In the genomic region with DNA sequence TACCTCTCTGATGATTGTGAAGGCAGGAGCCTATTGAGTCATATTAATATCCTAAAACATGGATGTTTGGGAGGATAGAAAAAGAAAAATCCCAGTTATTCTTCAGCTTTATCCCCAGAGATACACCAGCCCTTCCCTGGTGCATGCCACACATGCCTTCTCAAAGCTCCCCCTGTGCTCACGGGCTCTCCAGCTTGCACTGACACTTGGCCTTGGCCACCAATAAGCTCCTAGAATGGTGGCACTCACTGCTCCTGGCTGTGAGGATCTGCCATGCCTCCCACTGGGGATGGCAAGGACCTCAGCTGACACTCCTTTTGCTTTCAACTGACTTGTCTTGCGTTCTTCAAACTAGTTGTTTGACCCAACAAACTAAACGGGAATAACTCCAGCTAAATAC, we compare ENCODE assay signal across 3 cellular contexts.
TF ChIP-seq lines count a peak whose summit lies in the region.

No MANE protein-coding gene starts in this region.

TF ChIP-seq in GM23338, 12 proteins besides CTCF, POLR2A, EP300 and RAD21 (continues in another document):
- TF ChIP-seq JUNB (IDR thresholded peaks at IDR 0.05; ENCODE audit: unreplicated experiment): no peak
- TF ChIP-seq ZNF331 (CRISPR knock-in tag; IDR thresholded peaks at IDR 0.05; ENCODE audit: low read depth): no peak
- TF ChIP-seq, protein P1, sequence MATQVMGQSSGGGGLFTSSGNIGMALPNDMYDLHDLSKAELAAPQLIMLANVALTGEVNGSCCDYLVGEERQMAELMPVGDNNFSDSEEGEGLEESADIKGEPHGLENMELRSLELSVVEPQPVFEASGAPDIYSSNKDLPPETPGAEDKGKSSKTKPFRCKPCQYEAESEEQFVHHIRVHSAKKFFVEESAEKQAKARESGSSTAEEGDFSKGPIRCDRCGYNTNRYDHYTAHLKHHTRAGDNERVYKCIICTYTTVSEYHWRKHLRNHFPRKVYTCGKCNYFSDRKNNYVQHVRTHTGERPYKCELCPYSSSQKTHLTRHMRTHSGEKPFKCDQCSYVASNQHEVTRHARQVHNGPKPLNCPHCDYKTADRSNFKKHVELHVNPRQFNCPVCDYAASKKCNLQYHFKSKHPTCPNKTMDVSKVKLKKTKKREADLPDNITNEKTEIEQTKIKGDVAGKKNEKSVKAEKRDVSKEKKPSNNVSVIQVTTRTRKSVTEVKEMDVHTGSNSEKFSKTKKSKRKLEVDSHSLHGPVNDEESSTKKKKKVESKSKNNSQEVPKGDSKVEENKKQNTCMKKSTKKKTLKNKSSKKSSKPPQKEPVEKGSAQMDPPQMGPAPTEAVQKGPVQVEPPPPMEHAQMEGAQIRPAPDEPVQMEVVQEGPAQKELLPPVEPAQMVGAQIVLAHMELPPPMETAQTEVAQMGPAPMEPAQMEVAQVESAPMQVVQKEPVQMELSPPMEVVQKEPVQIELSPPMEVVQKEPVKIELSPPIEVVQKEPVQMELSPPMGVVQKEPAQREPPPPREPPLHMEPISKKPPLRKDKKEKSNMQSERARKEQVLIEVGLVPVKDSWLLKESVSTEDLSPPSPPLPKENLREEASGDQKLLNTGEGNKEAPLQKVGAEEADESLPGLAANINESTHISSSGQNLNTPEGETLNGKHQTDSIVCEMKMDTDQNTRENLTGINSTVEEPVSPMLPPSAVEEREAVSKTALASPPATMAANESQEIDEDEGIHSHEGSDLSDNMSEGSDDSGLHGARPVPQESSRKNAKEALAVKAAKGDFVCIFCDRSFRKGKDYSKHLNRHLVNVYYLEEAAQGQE (IDR thresholded peaks at IDR 0.05; ENCODE audit: unreplicated experiment): no peak
- TF ChIP-seq EZH2phosphoT487 (IDR thresholded peaks at IDR 0.05; ENCODE audit: unreplicated experiment): no peak
- TF ChIP-seq ZNF114 (CRISPR knock-in tag; IDR thresholded peaks at IDR 0.05): no peak
- TF ChIP-seq POLR2AphosphoS5 (IDR thresholded peaks at IDR 0.05; ENCODE audit: low read depth): no peak
- TF ChIP-seq NANOG (IDR thresholded peaks at IDR 0.05; ENCODE audit: borderline replicate concordance): no peak
- TF ChIP-seq EZH2 (IDR thresholded peaks at IDR 0.05; ENCODE audit: low read depth, unreplicated experiment): no peak
- no peak for TF ChIP-seq CREB1 (CRISPR knock-in tag; IDR thresholded peaks at IDR 0.05; ENCODE audit: low read depth)
- TF ChIP-seq, protein P2, sequence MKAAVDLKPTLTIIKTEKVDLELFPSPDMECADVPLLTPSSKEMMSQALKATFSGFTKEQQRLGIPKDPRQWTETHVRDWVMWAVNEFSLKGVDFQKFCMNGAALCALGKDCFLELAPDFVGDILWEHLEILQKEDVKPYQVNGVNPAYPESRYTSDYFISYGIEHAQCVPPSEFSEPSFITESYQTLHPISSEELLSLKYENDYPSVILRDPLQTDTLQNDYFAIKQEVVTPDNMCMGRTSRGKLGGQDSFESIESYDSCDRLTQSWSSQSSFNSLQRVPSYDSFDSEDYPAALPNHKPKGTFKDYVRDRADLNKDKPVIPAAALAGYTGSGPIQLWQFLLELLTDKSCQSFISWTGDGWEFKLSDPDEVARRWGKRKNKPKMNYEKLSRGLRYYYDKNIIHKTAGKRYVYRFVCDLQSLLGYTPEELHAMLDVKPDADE (IDR thresholded peaks at IDR 0.05): no peak
- no peak for TF ChIP-seq STAT1 (IDR thresholded peaks at IDR 0.05; ENCODE audit: unreplicated experiment)

TF ChIP-seq in IMR-90, 13 proteins besides CTCF, POLR2A, EP300 and RAD21:
- no peak for TF ChIP-seq MAFK (IDR thresholded peaks at IDR 0.05; ENCODE audit: low read depth, low read length)
- TF ChIP-seq CEBPB (IDR thresholded peaks at IDR 0.05; ENCODE audit: low read depth, low read length): no peak
- TF ChIP-seq MAZ (IDR thresholded peaks at IDR 0.05; ENCODE audit: borderline replicate concordance, low read depth, low read length): no peak
- TF ChIP-seq BHLHE40 (IDR thresholded peaks at IDR 0.05; ENCODE audit: low read depth, low read length): no peak
- TF ChIP-seq, protein P3, sequence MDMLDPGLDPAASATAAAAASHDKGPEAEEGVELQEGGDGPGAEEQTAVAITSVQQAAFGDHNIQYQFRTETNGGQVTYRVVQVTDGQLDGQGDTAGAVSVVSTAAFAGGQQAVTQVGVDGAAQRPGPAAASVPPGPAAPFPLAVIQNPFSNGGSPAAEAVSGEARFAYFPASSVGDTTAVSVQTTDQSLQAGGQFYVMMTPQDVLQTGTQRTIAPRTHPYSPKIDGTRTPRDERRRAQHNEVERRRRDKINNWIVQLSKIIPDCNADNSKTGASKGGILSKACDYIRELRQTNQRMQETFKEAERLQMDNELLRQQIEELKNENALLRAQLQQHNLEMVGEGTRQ (IDR thresholded peaks at IDR 0.05; ENCODE audit: low read depth, low read length): no peak
- TF ChIP-seq SMC3 (IDR thresholded peaks at IDR 0.05; ENCODE audit: low read depth, low read length): no peak
- no peak for TF ChIP-seq RCOR1 (IDR thresholded peaks at IDR 0.05; ENCODE audit: insufficient replicate concordance, low read length)

TF ChIP-seq in HEK293T, 16 proteins besides CTCF, POLR2A, EP300 and RAD21:
- TF ChIP-seq FOXM1 (IDR thresholded peaks at IDR 0.05; ENCODE audit: borderline replicate concordance) (no peak), SUZ12 (IDR thresholded peaks at IDR 0.05) (no peak), ZNF384 (IDR thresholded peaks at IDR 0.05) (no peak), SP1 (IDR thresholded peaks at IDR 0.05) (no peak), ARNT (IDR thresholded peaks at IDR 0.05) (no peak), HDGF (IDR thresholded peaks at IDR 0.05; ENCODE audit: borderline replicate concordance) (no peak), BHLHE40 (IDR thresholded peaks at IDR 0.05; ENCODE audit: borderline replicate concordance) (no peak), FOXK2 (IDR thresholded peaks at IDR 0.05) (no peak), ELF4 (IDR thresholded peaks at IDR 0.05) (no peak), L3MBTL2 (conservative IDR thresholded peaks at IDR 0.05) (no peak)
- TF ChIP-seq, protein P4, sequence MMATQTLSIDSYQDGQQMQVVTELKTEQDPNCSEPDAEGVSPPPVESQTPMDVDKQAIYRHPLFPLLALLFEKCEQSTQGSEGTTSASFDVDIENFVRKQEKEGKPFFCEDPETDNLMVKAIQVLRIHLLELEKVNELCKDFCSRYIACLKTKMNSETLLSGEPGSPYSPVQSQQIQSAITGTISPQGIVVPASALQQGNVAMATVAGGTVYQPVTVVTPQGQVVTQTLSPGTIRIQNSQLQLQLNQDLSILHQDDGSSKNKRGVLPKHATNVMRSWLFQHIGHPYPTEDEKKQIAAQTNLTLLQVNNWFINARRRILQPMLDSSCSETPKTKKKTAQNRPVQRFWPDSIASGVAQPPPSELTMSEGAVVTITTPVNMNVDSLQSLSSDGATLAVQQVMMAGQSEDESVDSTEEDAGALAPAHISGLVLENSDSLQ (IDR thresholded peaks at IDR 0.05): no peak
